Comparison of ENCODE assay signal across 1 cellular context in genomic region chr16:58462499-58462996, GRCh38.
TF ChIP-seq lines count a peak whose summit lies in the region.

No MANE protein-coding gene starts in this region.

TF ChIP-seq in GM23338, 12 proteins besides CTCF, POLR2A, EP300 and RAD21 (continued from another document):
- no peak for TF ChIP-seq NANOG (IDR thresholded peaks at IDR 0.05; ENCODE audit: borderline replicate concordance)
- no peak for TF ChIP-seq ZNF331 (CRISPR knock-in tag; IDR thresholded peaks at IDR 0.05; ENCODE audit: low read depth)
- TF ChIP-seq CREB1 (CRISPR knock-in tag; IDR thresholded peaks at IDR 0.05; ENCODE audit: low read depth), result no peak
- TF ChIP-seq STAT1 (IDR thresholded peaks at IDR 0.05; ENCODE audit: unreplicated experiment), result no peak
- TF ChIP-seq ZNF462 (CRISPR knock-in tag; IDR thresholded peaks at IDR 0.05), result no peak
- no peak for TF ChIP-seq POLR2AphosphoS5 (IDR thresholded peaks at IDR 0.05; ENCODE audit: low read depth)
- TF ChIP-seq EZH2 (IDR thresholded peaks at IDR 0.05; ENCODE audit: low read depth, unreplicated experiment), result no peak
- no peak for TF ChIP-seq REST (IDR thresholded peaks at IDR 0.05; ENCODE audit: unreplicated experiment)
